Comparison of ENCODE assay signal across 14 cellular contexts in genomic region chr16:17365591-17366298, GRCh38.
DNase-seq lines count a peak whose midpoint lies in the region; ATAC-seq and TF ChIP-seq lines count a peak whose summit lies in the region.
"Had no signal": no experiment of that assay in that cellular context is flagged by ENCODE, and none has a peak within 500 bp of the region (broad histone marks: within the 10 kb centered on the region; RNA-seq: fewer than 3 reads in every experiment).

No MANE protein-coding gene starts in this region.

- H3K27me3 ChIP-seq in spleen (replicated peaks in 1 of 7) (no peaks in the 10 kb centered on the region), dorsolateral prefrontal cortex (peaks cover 0 to 3% (median 0%) of the 10 kb centered on the region in 45 donors)

- peak overlapping the region; percentile 77 for H3K27ac Mint-ChIP-seq in activated CD4-positive, alpha-beta T cell treated with anti-CD3 and anti-CD28 coated beads, Interleukin-2, amount 10 ng/mL, durations not matched to agents 24 days and 14 days
- peak overlapping the region; percentile 97 to 99 for H3K27ac Mint-ChIP-seq in effector memory CD8-positive, alpha-beta T cell

- no peak for TF ChIP-seq POLR2A in spleen (IDR thresholded peaks at IDR 0.05)

- no peaks in the 10 kb centered on the region for H3K27me3 Mint-ChIP-seq in activated CD4-positive, alpha-beta T cell treated with anti-CD3 and anti-CD28 coated beads, Interleukin-2, amount 10 ng/mL, durations not matched to agents 24 days and 14 days
- no peaks in the 10 kb centered on the region for H3K27me3 Mint-ChIP-seq in effector memory CD8-positive, alpha-beta T cell

- intact Hi-C loops in activated CD4-positive, alpha-beta T cell treated with anti-CD3 and anti-CD28 coated beads, Interleukin-2, amount 10 ng/mL, durations not matched to agents 24 days and 14 days (cut with micrococcal nuclease): loop anchor here (5.0 kb wide), 1 partner anchor 58 kb away; no protein-coding TSS in a partner anchor
- intact Hi-C loops in spleen (cut with DNase I; ENCODE audit: low total_unique reads) (no loop called here), dorsolateral prefrontal cortex (cut with DNase I) (no loop called here)

- H3K27ac ChIP-seq in SK-N-MC (peak overlapping the region; percentile 51), spleen (peak overlapping the region in 5 of 8 donors; percentile 54 to 95 (median 90)), dorsolateral prefrontal cortex (peak overlapping the region in 1 of 59 donors; percentile 38)

- H3K9me3 Mint-ChIP-seq in activated CD4-positive, alpha-beta T cell treated with anti-CD3 and anti-CD28 coated beads, Interleukin-2, amount 10 ng/mL, durations not matched to agents 24 days and 14 days: no peaks in the 10 kb centered on the region
- H3K9me3 Mint-ChIP-seq in effector memory CD8-positive, alpha-beta T cell: peaks cover 2 to 6% of the 10 kb centered on the region in 2 donors

- peaks cover 42 to 100% (median 87%) of the 10 kb centered on the region in 6 donors for H3K4me1 ChIP-seq in spleen

- no peak overlapping the region for H3K9ac ChIP-seq in SK-N-MC (ENCODE audit: insufficient read length)

- ATAC-seq in effector memory CD8-positive, alpha-beta T cell (replicated peaks): no peak
- ATAC-seq: esophagus mucosa, HCT116 had no signal

- H3K36me3 ChIP-seq in SK-N-MC (ENCODE audit: insufficient read depth, low read length) (no peaks in the 10 kb centered on the region), spleen (no peaks in the 10 kb centered on the region)

- WGBS in spleen, 5 donors: 74 to 86% (median 77%) methylated on average over 3 of the region's 3 CpGs

- H3K4me3 Mint-ChIP-seq in activated CD4-positive, alpha-beta T cell treated with anti-CD3 and anti-CD28 coated beads, Interleukin-2, amount 10 ng/mL, durations not matched to agents 24 days and 14 days: peak overlapping the region; percentile 42
- peak overlapping the region; percentile 68 to 69 for H3K4me3 Mint-ChIP-seq in effector memory CD8-positive, alpha-beta T cell

- H3K36me3 Mint-ChIP-seq in activated CD4-positive, alpha-beta T cell treated with anti-CD3 and anti-CD28 coated beads, Interleukin-2, amount 10 ng/mL, durations not matched to agents 24 days and 14 days (ENCODE audit: low read depth): peaks cover 11% of the 10 kb centered on the region
- peaks cover 24% of the 10 kb centered on the region for H3K36me3 Mint-ChIP-seq in effector memory CD8-positive, alpha-beta T cell (ENCODE audit: insufficient read depth)

- DNase-seq in activated CD4-positive, alpha-beta T cell treated with anti-CD3 and anti-CD28 coated beads, Interleukin-2, amount 10 ng/mL, durations not matched to agents 24 days and 14 days: peak; percentile 51
- no peak for DNase-seq in activated CD4-positive, alpha-beta T cell treated with anti-CD3 and anti-CD28 coated beads, Interleukin-2, amount 50 U/mL, for 48 hours
- no peak for DNase-seq in SK-N-MC (ENCODE audit: low read depth, low spot score)
- no peak for DNase-seq in effector memory CD8-positive, alpha-beta T cell
- no peak for DNase-seq in spleen
- DNase-seq in foreskin melanocyte: no peak
- no peak for DNase-seq in dorsolateral prefrontal cortex
- DNase-seq in amygdala (lab: John Stamatoyannopoulos, UW): no peak
- DNase-seq: ACHN, cerebellar nuclear complex, MV-4-11, trophoblast cell had no signal

- TF ChIP-seq CTCF in spleen (IDR thresholded peaks at IDR 0.05 in 8 of 11, conservative IDR thresholded peaks at IDR 0.05 in 3 of 11) (no peak), dorsolateral prefrontal cortex (IDR thresholded peaks at IDR 0.05 in 54 of 56, conservative IDR thresholded peaks at IDR 0.05 in 2 of 56; ENCODE audit: low read depth in 1 of 56, partially characterized antibody in 56 of 56) (no peak)

- no peak overlapping the region for H3K4me3 ChIP-seq in SK-N-MC
- no peak overlapping the region for H3K4me3 ChIP-seq in spleen
- no peak overlapping the region for H3K4me3 ChIP-seq in dorsolateral prefrontal cortex

- H3K9me3 ChIP-seq in SK-N-MC (ENCODE audit: low read depth, low read length) (no peaks in the 10 kb centered on the region), spleen (no peaks in the 10 kb centered on the region)

- H3K4me1 Mint-ChIP-seq in activated CD4-positive, alpha-beta T cell treated with anti-CD3 and anti-CD28 coated beads, Interleukin-2, amount 10 ng/mL, durations not matched to agents 24 days and 14 days: peaks cover 85% of the 10 kb centered on the region
- peaks cover 75 to 91% of the 10 kb centered on the region in 2 donors for H3K4me1 Mint-ChIP-seq in effector memory CD8-positive, alpha-beta T cell (ENCODE audit: low read depth in 2 of 2)
